ENCODE assay signal across 1 cellular context in the genomic region with DNA sequence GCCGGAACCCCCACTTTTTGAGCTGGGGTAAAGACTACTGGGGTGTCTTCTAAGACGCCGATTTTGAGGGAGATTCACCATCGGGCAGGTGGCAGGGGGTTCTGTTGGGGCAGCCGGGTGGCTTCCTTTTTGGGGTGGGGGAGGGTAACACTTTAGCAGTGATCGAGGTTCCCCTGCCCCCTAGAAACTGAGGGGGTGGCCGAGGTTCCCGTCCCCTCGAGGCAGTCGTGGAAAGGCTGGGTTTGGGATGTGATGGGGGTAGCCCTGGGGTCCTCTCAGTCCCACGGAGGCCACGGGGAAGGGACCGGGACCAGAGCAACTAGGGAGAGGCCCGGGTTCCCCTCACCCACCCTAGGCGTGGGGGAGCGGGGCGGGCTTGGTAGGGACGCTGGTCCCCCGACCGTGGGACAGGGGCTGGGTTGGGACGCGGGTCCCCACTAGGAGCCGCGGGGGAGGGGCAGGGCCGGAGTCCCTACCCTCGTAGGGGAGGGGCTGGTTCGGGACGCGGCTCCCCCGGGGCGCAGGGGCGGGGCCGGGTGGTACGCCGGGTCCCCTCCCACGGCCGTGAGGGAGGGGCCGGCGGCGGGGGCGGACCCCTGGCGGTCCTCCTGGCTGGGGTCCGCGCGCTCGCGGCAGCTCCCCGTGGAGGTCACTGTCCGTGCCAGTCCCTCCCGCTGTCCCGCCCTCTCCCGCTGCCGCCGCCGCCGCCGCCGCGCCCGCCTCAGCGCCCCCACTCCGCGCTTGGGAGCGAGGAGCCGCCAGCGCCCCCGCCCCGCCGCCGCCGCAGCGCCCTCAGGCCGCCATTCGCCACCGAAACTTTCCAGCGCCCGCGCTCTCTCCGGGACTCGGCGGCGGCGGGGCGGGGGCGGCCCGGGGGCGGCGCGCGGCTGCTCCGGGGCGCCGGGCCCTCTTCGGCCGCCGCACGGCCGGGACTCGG.
TF ChIP-seq lines count a peak whose summit lies in the region.

A gene (plus strand): TSS at position 624 of the 937 bp plus-strand sequence. CDS start 188,529 bp downstream, outside the sequence.

TF ChIP-seq in SK-N-SH, 30 proteins besides CTCF, POLR2A, EP300 and RAD21 (continued from another document):
- TF ChIP-seq, protein P1, sequence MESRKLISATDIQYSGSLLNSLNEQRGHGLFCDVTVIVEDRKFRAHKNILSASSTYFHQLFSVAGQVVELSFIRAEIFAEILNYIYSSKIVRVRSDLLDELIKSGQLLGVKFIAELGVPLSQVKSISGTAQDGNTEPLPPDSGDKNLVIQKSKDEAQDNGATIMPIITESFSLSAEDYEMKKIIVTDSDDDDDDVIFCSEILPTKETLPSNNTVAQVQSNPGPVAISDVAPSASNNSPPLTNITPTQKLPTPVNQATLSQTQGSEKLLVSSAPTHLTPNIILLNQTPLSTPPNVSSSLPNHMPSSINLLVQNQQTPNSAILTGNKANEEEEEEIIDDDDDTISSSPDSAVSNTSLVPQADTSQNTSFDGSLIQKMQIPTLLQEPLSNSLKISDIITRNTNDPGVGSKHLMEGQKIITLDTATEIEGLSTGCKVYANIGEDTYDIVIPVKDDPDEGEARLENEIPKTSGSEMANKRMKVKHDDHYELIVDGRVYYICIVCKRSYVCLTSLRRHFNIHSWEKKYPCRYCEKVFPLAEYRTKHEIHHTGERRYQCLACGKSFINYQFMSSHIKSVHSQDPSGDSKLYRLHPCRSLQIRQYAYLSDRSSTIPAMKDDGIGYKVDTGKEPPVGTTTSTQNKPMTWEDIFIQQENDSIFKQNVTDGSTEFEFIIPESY (IDR thresholded peaks at IDR 0.05; ENCODE audit: borderline replicate concordance, low read depth): no peak
- TF ChIP-seq GABPA (IDR thresholded peaks at IDR 0.05; ENCODE audit: low read depth) (no peak), TEAD4 (IDR thresholded peaks at IDR 0.05; ENCODE audit: borderline replicate concordance, insufficient read depth) (no peak), RCOR1 (IDR thresholded peaks at IDR 0.05; ENCODE audit: low read length) (no peak), NFIC (IDR thresholded peaks at IDR 0.05; ENCODE audit: borderline replicate concordance) (no peak), RXRA (IDR thresholded peaks at IDR 0.05; ENCODE audit: borderline replicate concordance, low read depth) (no peak), FOXJ3 (CRISPR knock-in tag; IDR thresholded peaks at IDR 0.05) (no peak), FOSL2 (IDR thresholded peaks at IDR 0.05; ENCODE audit: borderline replicate concordance, low read depth) (no peak)
- TF ChIP-seq, protein P2, sequence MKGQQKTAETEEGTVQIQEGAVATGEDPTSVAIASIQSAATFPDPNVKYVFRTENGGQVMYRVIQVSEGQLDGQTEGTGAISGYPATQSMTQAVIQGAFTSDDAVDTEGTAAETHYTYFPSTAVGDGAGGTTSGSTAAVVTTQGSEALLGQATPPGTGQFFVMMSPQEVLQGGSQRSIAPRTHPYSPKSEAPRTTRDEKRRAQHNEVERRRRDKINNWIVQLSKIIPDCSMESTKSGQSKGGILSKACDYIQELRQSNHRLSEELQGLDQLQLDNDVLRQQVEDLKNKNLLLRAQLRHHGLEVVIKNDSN (IDR thresholded peaks at IDR 0.05; ENCODE audit: borderline replicate concordance, low read depth): no peak
